ENCODE assay signal across 2 cellular contexts in genomic region chr15:75353604-75354003, GRCh38.
TF ChIP-seq lines count a peak whose summit lies in the region.

No MANE protein-coding gene starts in this region.

TF ChIP-seq in K562, 482 proteins besides CTCF, POLR2A, EP300 and RAD21:
- no peak for TF ChIP-seq TSHZ1 (CRISPR knock-in tag; IDR thresholded peaks at IDR 0.05)
- no peak for TF ChIP-seq HOXB6 (CRISPR knock-in tag; IDR thresholded peaks at IDR 0.05; ENCODE audit: borderline replicate concordance)
- TF ChIP-seq ZNF175 (CRISPR knock-in tag; IDR thresholded peaks at IDR 0.05; ENCODE audit: low read depth): no peak
- TF ChIP-seq POLR2G (IDR thresholded peaks at IDR 0.05; ENCODE audit: low read depth, low read length): peak; percentile 53
- no peak for TF ChIP-seq ZSCAN32 (CRISPR knock-in tag; IDR thresholded peaks at IDR 0.05)

TF ChIP-seq in liver, 16 proteins besides CTCF, POLR2A, EP300 and RAD21:
- TF ChIP-seq MAX (IDR thresholded peaks at IDR 0.05) (no peak), ATF3 (IDR thresholded peaks at IDR 0.05) (no peak), FOXA2 (IDR thresholded peaks at IDR 0.05) (no peak), SP1 (IDR thresholded peaks at IDR 0.05) (peak; percentile 76), REST (IDR thresholded peaks at IDR 0.05) (no peak), YY1 (IDR thresholded peaks at IDR 0.05) (no peak), FOXA1 (IDR thresholded peaks at IDR 0.05) (no peak), HNF4A (conservative IDR thresholded peaks at IDR 0.05) (peak; percentile 98), GABPA (IDR thresholded peaks at IDR 0.05 in 1 of 2, conservative IDR thresholded peaks at IDR 0.05 in 1 of 2) (no peak), TAF1 (conservative IDR thresholded peaks at IDR 0.05) (no peak), RXRA (IDR thresholded peaks at IDR 0.05) (peak; percentile 82 to 84), JUND (IDR thresholded peaks at IDR 0.05) (no peak), HNF4G (IDR thresholded peaks at IDR 0.05) (peak; percentile 86), EGR1 (IDR thresholded peaks at IDR 0.05; ENCODE audit: low read depth in 2 of 2) (no peak), NR2F2 (IDR thresholded peaks at IDR 0.05) (peak; percentile 90), ZBTB33 (IDR thresholded peaks at IDR 0.05) (no peak)
